In genomic region chr3:10929978-10930620, GRCh38 we compare ENCODE assay signal across 26 cellular contexts.
A peak's percentile ranks its signal among the peaks of the same experiment; 100 is the strongest.
DNase-seq lines count a peak whose midpoint lies in the region; ATAC-seq, FAIRE-seq and TF ChIP-seq lines count a peak whose summit lies in the region.
"Had no signal": no experiment of that assay in that cellular context is flagged by ENCODE, and none has a peak within 500 bp of the region (broad histone marks: within the 10 kb centered on the region; RNA-seq: fewer than 3 reads in every experiment).

No MANE protein-coding gene starts in this region.

- H3K79me2 ChIP-seq in osteoblast (ENCODE audit: insufficient read depth, low read length), result no peaks in the 10 kb centered on the region

- H3K4me2 ChIP-seq in A549, result no peak overlapping the region
- no peak overlapping the region for H3K4me2 ChIP-seq in osteoblast (ENCODE audit: insufficient read depth, low read length)

- H3K36me3 Mint-ChIP-seq in activated T-cell treated with anti-CD3 and anti-CD28 coated beads, Interleukin-2, amount 50 U/mL, for 24 hours (ENCODE audit: low read depth), result no peaks in the 10 kb centered on the region
- H3K36me3 Mint-ChIP-seq: CD8-positive, alpha-beta memory T cell had no signal

- H4K20me1 ChIP-seq in osteoblast (ENCODE audit: insufficient read depth, low read length), result no peaks in the 10 kb centered on the region

- H3K4me1 Mint-ChIP-seq in activated T-cell treated with anti-CD3 and anti-CD28 coated beads, Interleukin-2, amount 50 U/mL, for 24 hours (ENCODE audit: low read depth), result no peaks in the 10 kb centered on the region
- H3K4me1 Mint-ChIP-seq: CD8-positive, alpha-beta memory T cell had no signal

- H3K27ac ChIP-seq in A549 (no peak overlapping the region), osteoblast (ENCODE audit: low read depth, low read length) (no peak overlapping the region), A673 (ENCODE audit: low read depth, low read length, poor library complexity, severe bottlenecking) (no peak overlapping the region), small intestine (ENCODE audit: low read depth in 1 of 2, low read length in 1 of 2) (no peak overlapping the region)
- H3K27ac ChIP-seq: C4-2B, GM23248, RWPE1 had no signal

- no TSS peak for BruUV-seq in A673 (replicated peaks; lab: Mats Ljungman, UMichigan)

- WGBS in A549 (ENCODE audit: missing lambda C conversion rate), result 43% methylated on average over 8 of the region's 8 CpGs
- WGBS in small intestine, 3 donors, result 35 to 71% (median 49%) methylated on average over 8 of the region's 8 CpGs

- H3K36me3 ChIP-seq in bronchial epithelial cell (ENCODE audit: control insufficient read depth, insufficient read depth, low read length) (no peaks in the 10 kb centered on the region), osteoblast (ENCODE audit: insufficient read depth, low read length) (no peaks in the 10 kb centered on the region), A673 (ENCODE audit: insufficient read depth, low read length, poor library complexity, severe bottlenecking) (no peaks in the 10 kb centered on the region), small intestine (ENCODE audit: control insufficient read depth in 2 of 2, insufficient read depth in 2 of 2, low read length in 2 of 2) (no peaks in the 10 kb centered on the region)

- H3K27me3 Mint-ChIP-seq in activated T-cell treated with anti-CD3 and anti-CD28 coated beads, Interleukin-2, amount 50 U/mL, for 24 hours, result no peaks in the 10 kb centered on the region

- H3K4me3 Mint-ChIP-seq in activated T-cell treated with anti-CD3 and anti-CD28 coated beads, Interleukin-2, amount 50 U/mL, for 24 hours, result no peak overlapping the region

- no peak for ATAC-seq in A549

- FAIRE-seq in A549 (lab: Jason Lieb, UNC), result no peak
- FAIRE-seq in bronchial epithelial cell (lab: Jason Lieb, UNC), result peak; percentile 88
- no peak for FAIRE-seq in small intestine (lab: Jason Lieb, UNC)
- FAIRE-seq: GM18507 had no signal

- H3K27me3 ChIP-seq in bronchial epithelial cell (ENCODE audit: control insufficient read depth, insufficient read depth, low read length) (no peaks in the 10 kb centered on the region), osteoblast (ENCODE audit: insufficient read depth, low read length) (no peaks in the 10 kb centered on the region), A673 (replicated peaks; ENCODE audit: insufficient read depth, low read depth, low read length, poor library complexity) (no peaks in the 10 kb centered on the region), small intestine (ENCODE audit: control insufficient read depth in 2 of 2, insufficient read depth in 2 of 2, low read length in 2 of 2) (no peaks in the 10 kb centered on the region)

- no peaks in the 10 kb centered on the region for H3K9me3 Mint-ChIP-seq in activated T-cell treated with anti-CD3 and anti-CD28 coated beads, Interleukin-2, amount 50 U/mL, for 24 hours

- H3K27ac Mint-ChIP-seq in activated T-cell treated with anti-CD3 and anti-CD28 coated beads, Interleukin-2, amount 50 U/mL, for 24 hours, result no peak overlapping the region
- H3K27ac Mint-ChIP-seq: CD8-positive, alpha-beta memory T cell had no signal

- intact Hi-C loops in A673 (cut with micrococcal nuclease; ENCODE audit: unreplicated experiment), result no loop called here

- TF ChIP-seq RAD21 in A549 (conservative IDR thresholded peaks at IDR 0.05 in 1 of 2, IDR thresholded peaks at IDR 0.05 in 1 of 2), result no peak

- TF ChIP-seq CTCF in A549 (IDR thresholded peaks at IDR 0.05) (no peak), bronchial epithelial cell (IDR thresholded peaks at IDR 0.05; ENCODE audit: insufficient read depth, low read length, severe bottlenecking) (no peak), osteoblast (IDR thresholded peaks at IDR 0.05; ENCODE audit: extremely low read depth, low read depth, low read length) (no peak), A673 (conservative IDR thresholded peaks at IDR 0.05; ENCODE audit: low read depth, low read length) (no peak)

- CTCF ChIA-PET in A549 (lab: Yijun Ruan, JAX) (interaction anchor here (2.1 to 3.9 kb wide), 2 partner anchors 16 to 131 kb away, joined by 9 to 14 read pairs; no protein-coding TSS in a partner anchor), A673 (lab: Charles Lee) (no interaction called here)

- H2AFZ ChIP-seq in osteoblast (ENCODE audit: low read length), result no peak overlapping the region
- H2AFZ ChIP-seq: GM23248 had no signal

- H3K4me3 ChIP-seq in A549, result no peak overlapping the region
- H3K4me3 ChIP-seq in bronchial epithelial cell (ENCODE audit: low read depth, low read length), result no peak overlapping the region
- no peak overlapping the region for H3K4me3 ChIP-seq in osteoblast (ENCODE audit: insufficient read depth, low read length)
- H3K4me3 ChIP-seq in A673 (ENCODE audit: low read depth, low read length, poor library complexity, severe bottlenecking), result no peak overlapping the region
- no peak overlapping the region for H3K4me3 ChIP-seq in small intestine (ENCODE audit: low read depth in 1 of 2, low read length in 2 of 2)
- H3K4me3 ChIP-seq: GM23248 had no signal

- TF ChIP-seq POLR2A in A549 (IDR thresholded peaks at IDR 0.05; ENCODE audit: low read length), result no peak

- POLR2A ChIA-PET in A549 (lab: Yijun Ruan, JAX), result no interaction called here
- POLR2A ChIA-PET in A673 (lab: Charles Lee; ENCODE audit: low non-redundant PET), result no interaction called here

- H3K9me3 ChIP-seq in A549 (no peaks in the 10 kb centered on the region), osteoblast (ENCODE audit: low read depth, low read length) (no peaks in the 10 kb centered on the region), A673 (ENCODE audit: low read depth, low read length, poor library complexity, severe bottlenecking) (no peaks in the 10 kb centered on the region), small intestine (ENCODE audit: control insufficient read depth, low read depth) (no peaks in the 10 kb centered on the region)

- H3K4me1 ChIP-seq in A549 (peaks cover 7% of the 10 kb centered on the region; the same call in 2 of the 3 replicates), osteoblast (ENCODE audit: insufficient read depth, low read length) (peaks cover 13% of the 10 kb centered on the region), A673 (ENCODE audit: insufficient read depth, low read length, poor library complexity, severe bottlenecking) (no peaks in the 10 kb centered on the region), small intestine (ENCODE audit: control insufficient read depth in 2 of 2, insufficient read depth in 1 of 2, low read depth in 1 of 2, low read length in 1 of 2) (no peaks in the 10 kb centered on the region)

- DNase-seq in activated T-cell treated with anti-CD3 and anti-CD28 coated beads, Interleukin-2, amount 50 U/mL, for 24 hours, result peak; percentile 3
- no peak for DNase-seq in activated T-cell treated with anti-CD3 and anti-CD28 coated beads for 4 hours
- DNase-seq in A549 (ENCODE audit: low read depth in 1 of 2, low spot score in 1 of 2), result no peak
- no peak for DNase-seq in bronchial epithelial cell (ENCODE audit: low read depth)
- peak; percentile 15 for DNase-seq in osteoblast (ENCODE audit: insufficient read length, low spot score, missing footprints)
- no peak for DNase-seq in NCI-H446 treated with DMSO at 0.1 percent for 48 hours (lab: John Stamatoyannopoulos, UW)
- no peak for DNase-seq in A673 (ENCODE audit: low spot score)
- no peak for DNase-seq in small intestine
- DNase-seq: 8988T; Calu3; CD8-positive, alpha-beta memory T cell; DMS53; GDM1; GM23248; HCEC 1CT; MM.1S; NCI-H1048; NCI-H1436 treated with DMSO at 0.1 percent for 48 hours; NCI-H1930; NCI-H226; NCI-H524; NCI-H774; NK-92 treated with Interleukin-12 subunit alpha and Interleukin-12 subunit beta, amount 100 ng/mL, for 24 hours had no signal

- no peak for TF ChIP-seq EP300 in A549 (IDR thresholded peaks at IDR 0.05)

TF ChIP-seq in A549, 52 proteins besides CTCF, POLR2A, EP300 and RAD21:
- TF ChIP-seq PHF8 (IDR thresholded peaks at IDR 0.05; ENCODE audit: borderline replicate concordance, low read depth) (no peak), FOXS1 (CRISPR knock-in tag; IDR thresholded peaks at IDR 0.05) (no peak), TP53 (CRISPR knock-in tag; IDR thresholded peaks at IDR 0.05) (no peak), ZFP36 (IDR thresholded peaks at IDR 0.05; ENCODE audit: borderline replicate concordance, partially characterized antibody) (peak; percentile 5), EHF (CRISPR knock-in tag; IDR thresholded peaks at IDR 0.05) (no peak), CBX8 (IDR thresholded peaks at IDR 0.05) (no peak)

Comparison
In these comparisons a context has a peak if more than half of its experiments do, and no peak if none do; other contexts are left out.
1. DNase-seq: peak in activated T-cell treated with anti-CD3 and anti-CD28 coated beads, Interleukin-2, amount 50 U/mL, for 24 hours (single experiment) and osteoblast (single experiment); none in activated T-cell treated with anti-CD3 and anti-CD28 coated beads for 4 hours (single experiment), A549 (0 of 2), bronchial epithelial cell (single experiment), NCI-H446 treated with DMSO at 0.1 percent for 48 hours (single experiment), A673 (single experiment) and small intestine (single experiment).